In genomic region chr11:119055901-119056300, GRCh38 we compare ENCODE assay signal across 6 cellular contexts. TPM values are rescaled to one million over a fixed set of nuclear protein-coding genes. Genes with fewer than 3 reads are reported as not detected.
DNase-seq lines count a peak whose midpoint lies in the region; ATAC-seq and TF ChIP-seq lines count a peak whose summit lies in the region.

No MANE protein-coding gene starts in this region.

- H3K4me3 Mint-ChIP-seq in activated naive CD4-positive, alpha-beta T cell treated with anti-CD3 and anti-CD28 coated beads, Interleukin-2, amount 50 U/mL, for 24 hours = peak overlapping the region; percentile 97
- peak overlapping the region; percentile 93 for H3K4me3 Mint-ChIP-seq in memory B cell

- no peak for ATAC-seq in memory B cell (ENCODE audit: low read depth)

- H3K4me1 Mint-ChIP-seq in activated naive CD4-positive, alpha-beta T cell treated with anti-CD3 and anti-CD28 coated beads, Interleukin-2, amount 50 U/mL, for 24 hours = peaks cover 52% of the 10 kb centered on the region
- H3K4me1 Mint-ChIP-seq in memory B cell = peaks cover 28% of the 10 kb centered on the region

- H3K36me3 ChIP-seq in right atrium auricular region = peaks cover 43% of the 10 kb centered on the region

- peaks cover 28% of the 10 kb centered on the region for H3K36me3 Mint-ChIP-seq in activated naive CD4-positive, alpha-beta T cell treated with anti-CD3 and anti-CD28 coated beads, Interleukin-2, amount 50 U/mL, for 24 hours
- H3K36me3 Mint-ChIP-seq in memory B cell = peaks cover 17% of the 10 kb centered on the region

- peak overlapping the region; percentile 78 to 90 for H3K4me3 ChIP-seq in right atrium auricular region

- H3K27ac Mint-ChIP-seq in activated naive CD4-positive, alpha-beta T cell treated with anti-CD3 and anti-CD28 coated beads, Interleukin-2, amount 50 U/mL, for 24 hours = peak overlapping the region; percentile 90
- peak overlapping the region; percentile 95 for H3K27ac Mint-ChIP-seq in memory B cell

- no peak for DNase-seq in right atrium auricular region (ENCODE audit: low spot score)
- DNase-seq in cardiac septum (ENCODE audit: low spot score) = no peak
- no peak for DNase-seq in memory B cell (ENCODE audit: low spot score in 2 of 2)
- no peak for DNase-seq in COLO829 (ENCODE audit: low spot score)
- no peak for DNase-seq in NCI-H1694 treated with DMSO at 0.1 percent for 48 hours (lab: John Stamatoyannopoulos, UW)

- H3K27me3 Mint-ChIP-seq in activated naive CD4-positive, alpha-beta T cell treated with anti-CD3 and anti-CD28 coated beads, Interleukin-2, amount 50 U/mL, for 24 hours = no peaks in the 10 kb centered on the region
- no peaks in the 10 kb centered on the region for H3K27me3 Mint-ChIP-seq in memory B cell

- H3K27me3 ChIP-seq in right atrium auricular region = no peaks in the 10 kb centered on the region

- peak overlapping the region; percentile 85 to 86 for H3K27ac ChIP-seq in right atrium auricular region

- H3K9me3 ChIP-seq in right atrium auricular region = no peaks in the 10 kb centered on the region

- intact Hi-C loops in cardiac septum (cut with DNase I) = no loop called here

- peaks cover 0 to 20% of the 10 kb centered on the region in 2 donors for H3K4me1 ChIP-seq in right atrium auricular region

- H3K9me3 Mint-ChIP-seq in activated naive CD4-positive, alpha-beta T cell treated with anti-CD3 and anti-CD28 coated beads, Interleukin-2, amount 50 U/mL, for 24 hours = no peaks in the 10 kb centered on the region
- no peaks in the 10 kb centered on the region for H3K9me3 Mint-ChIP-seq in memory B cell

- no peak for TF ChIP-seq CTCF in right atrium auricular region (IDR thresholded peaks at IDR 0.05)

RNA-seq across cellular contexts. Expression of gene HYOU1, which starts 1.1 kb away (rescaled TPM):
- total RNA-seq in right atrium auricular region (10 to 100 TPM; 56.8 to 69.7 TPM), cardiac septum (90.7 TPM)

RNA-seq across cellular contexts. Expression of gene VPS11, which starts 11.7 kb away (rescaled TPM):
- 10 to 100 TPM; 22.0 to 23.7 TPM for total RNA-seq in right atrium auricular region
- total RNA-seq in cardiac septum = 18.5 TPM

RNA-seq across cellular contexts. Expression of gene SLC37A4, which starts 25.2 kb away (rescaled TPM):
- total RNA-seq in right atrium auricular region = 10 to 100 TPM in 1 of 2 donors, 1 to 10 TPM in 1; 8.2 to 11.1 TPM
- 3.9 TPM for total RNA-seq in cardiac septum

RNA-seq across cellular contexts. Expression of gene HMBS, which starts 28.8 kb away (rescaled TPM):
- 10 to 100 TPM in 1 of 2 donors, 1 to 10 TPM in 1; 4.9 to 13.3 TPM for total RNA-seq in right atrium auricular region
- total RNA-seq in cardiac septum = 14.7 TPM

RNA-seq across cellular contexts. Expression of gene TRAPPC4, which starts 37.3 kb away (rescaled TPM):
- 10 to 100 TPM; 26.1 to 37.2 TPM for total RNA-seq in right atrium auricular region
- 42.4 TPM for total RNA-seq in cardiac septum
